ENCODE assay signal across 8 cellular contexts in genomic region chr3:188185717-188186236, GRCh38. TPM values are rescaled to one million over a fixed set of nuclear protein-coding genes. Genes with fewer than 3 reads are reported as not detected.
DNase-seq lines count a peak whose midpoint lies in the region; ATAC-seq and TF ChIP-seq lines count a peak whose summit lies in the region.

No MANE protein-coding gene starts in this region.

- in situ Hi-C loops in gastrocnemius medialis (cut with MboI; ENCODE audit: low sequenced_read_pairs in 4 of 4) = no loop called here

- no peaks in the 10 kb centered on the region for H3K27me3 Mint-ChIP-seq in IgD-negative memory B cell

- peaks cover 3% of the 10 kb centered on the region for H3K36me3 Mint-ChIP-seq in IgD-negative memory B cell

- intact Hi-C loops in heart left ventricle (cut with DNase I) = loop anchor here in 3 of 10 donors (10.0 kb wide), 1 partner anchor 441 kb away; the partner anchor contains the start of gene BCL6 (in 3 of the 3)
- intact Hi-C loops in gastrocnemius medialis (cut with DNase I; ENCODE audit: low total_unique reads) = no loop called here
- intact Hi-C loops in A673 (cut with micrococcal nuclease; ENCODE audit: unreplicated experiment) = no loop called here

- H3K4me1 ChIP-seq in heart left ventricle (peaks cover 0 to 76% (median 42%) of the 10 kb centered on the region in 12 donors), gastrocnemius medialis (peaks cover 55 to 68% of the 10 kb centered on the region in 2 donors), A673 (ENCODE audit: insufficient read depth, low read length, poor library complexity, severe bottlenecking) (peaks cover 5% of the 10 kb centered on the region)

- H3K9me3 ChIP-seq in heart left ventricle = no peaks in the 10 kb centered on the region
- H3K9me3 ChIP-seq in gastrocnemius medialis = no peaks in the 10 kb centered on the region
- no peaks in the 10 kb centered on the region for H3K9me3 ChIP-seq in A673 (ENCODE audit: low read depth, low read length, poor library complexity, severe bottlenecking)

- TF ChIP-seq POLR2A in heart left ventricle (IDR thresholded peaks at IDR 0.05) (no peak), gastrocnemius medialis (IDR thresholded peaks at IDR 0.05) (peak in 1 of 2 donors; percentile 57)

- H3K27me3 ChIP-seq in heart left ventricle (no peaks in the 10 kb centered on the region), gastrocnemius medialis (no peaks in the 10 kb centered on the region), A673 (replicated peaks; ENCODE audit: insufficient read depth, low read depth, low read length, poor library complexity) (no peaks in the 10 kb centered on the region)

- H3K4me3 Mint-ChIP-seq in IgD-negative memory B cell = peak overlapping the region in 2 of 4 donors; percentile 18 to 63

- DNase-seq in SHP77 treated with DMSO at 0.1 percent for 48 hours (lab: John Stamatoyannopoulos, UW) (peak; percentile 13), heart left ventricle (peak in 2 of 5 donors; percentile 27 to 31), gastrocnemius medialis (peak; percentile 74 to 90), A673 (ENCODE audit: low spot score) (no peak), HUDEP-2 (lab: John Stamatoyannopoulos, UW; ENCODE audit: unreplicated experiment in 76 of 76) (no peak), NCI-H1436 treated with DMSO at 0.1 percent for 48 hours (lab: John Stamatoyannopoulos, UW) (no peak)

- CTCF ChIA-PET in A673 (lab: Charles Lee) = no interaction called here

- H3K36me3 ChIP-seq in heart left ventricle = peaks cover 0 to 18% (median 0%) of the 10 kb centered on the region in 9 donors
- H3K36me3 ChIP-seq in gastrocnemius medialis = no peaks in the 10 kb centered on the region
- no peaks in the 10 kb centered on the region for H3K36me3 ChIP-seq in A673 (ENCODE audit: insufficient read depth, low read length, poor library complexity, severe bottlenecking)

- H3K9me3 Mint-ChIP-seq in IgD-negative memory B cell = no peaks in the 10 kb centered on the region

- peak overlapping the region; percentile 11 to 69 (median 14) for H3K27ac Mint-ChIP-seq in IgD-negative memory B cell

- peak overlapping the region; percentile 6 to 88 (median 80) for H3K27ac ChIP-seq in heart left ventricle
- H3K27ac ChIP-seq in gastrocnemius medialis = peak overlapping the region; percentile 89 to 95 (median 92)
- no peak overlapping the region for H3K27ac ChIP-seq in A673 (ENCODE audit: low read depth, low read length, poor library complexity, severe bottlenecking)

- POLR2A ChIA-PET in A673 (lab: Charles Lee; ENCODE audit: low non-redundant PET) = no interaction called here

- BruUV-seq in A673 (replicated peaks; lab: Mats Ljungman, UMichigan) = no TSS peak

- H3K4me3 ChIP-seq in heart left ventricle = no peak overlapping the region
- H3K4me3 ChIP-seq in gastrocnemius medialis = peak overlapping the region in 2 of 4 donors; percentile 24 to 39
- H3K4me3 ChIP-seq in A673 (ENCODE audit: low read depth, low read length, poor library complexity, severe bottlenecking) = no peak overlapping the region

- WGBS in heart left ventricle, 4 donors = 37 to 48% (median 48%) methylated on average over 7 of the region's 7 CpGs

- ATAC-seq in heart left ventricle = peak; percentile 63 to 72 (median 70)
- peak; percentile 90 to 93 for ATAC-seq in gastrocnemius medialis
- no peak for ATAC-seq in HG03378 (IDR thresholded peaks at IDR 0.05; ENCODE audit: unreplicated experiment)

- peaks cover 13 to 20% (median 20%) of the 10 kb centered on the region in 3 donors for H3K4me1 Mint-ChIP-seq in IgD-negative memory B cell

- TF ChIP-seq CTCF in heart left ventricle (IDR thresholded peaks at IDR 0.05) (no peak), gastrocnemius medialis (IDR thresholded peaks at IDR 0.05 in 4 of 5, conservative IDR thresholded peaks at IDR 0.05 in 1 of 5) (no peak), A673 (conservative IDR thresholded peaks at IDR 0.05; ENCODE audit: low read depth, low read length) (no peak)

RNA-seq across cellular contexts. Expression of gene LPP, which starts 31.8 kb away (rescaled TPM):
- 29.2 TPM for polyA plus RNA-seq in IgD-negative memory B cell
- total RNA-seq in heart left ventricle = 100 to 1,000 TPM in 6 of 9 donors, 10 to 100 TPM in 3; 76.6 to 178 (median 111) TPM
- 10 to 100 TPM in 1 of 2 donors, 1 to 10 TPM in 1; 9.2 to 20.5 TPM for polyA plus RNA-seq in heart left ventricle
- total RNA-seq in gastrocnemius medialis = 10 to 100 TPM; 56.0 to 65.7 (median 58.1) TPM
- 39.7 and 40.6 TPM in 2 replicates for total RNA-seq in A673 (2021)

Comparison
In these comparisons a context has a peak if more than half of its experiments do, and no peak if none do; other contexts are left out.
1. DNase-seq: peak in SHP77 treated with DMSO at 0.1 percent for 48 hours (single experiment) and gastrocnemius medialis (2 of 2); none in A673 (single experiment), HUDEP-2 (0 of 76) and NCI-H1436 treated with DMSO at 0.1 percent for 48 hours (single experiment).